In genomic region chr13:21799671-21800070, GRCh38 we compare ENCODE assay signal across 20 cellular contexts.
DNase-seq lines count a peak whose midpoint lies in the region.
"Had no signal": no experiment of that assay in that cellular context is flagged by ENCODE, and none has a peak within 500 bp of the region (broad histone marks: within the 10 kb centered on the region; RNA-seq: fewer than 3 reads in every experiment).

No MANE protein-coding gene starts in this region.

- no peaks in the 10 kb centered on the region for H3K9me3 ChIP-seq in BLaER1
- no peaks in the 10 kb centered on the region for H3K9me3 ChIP-seq in Karpas-422 (ENCODE audit: low read length)
- no peaks in the 10 kb centered on the region for H3K9me3 ChIP-seq in neuronal stem cell (replicated peaks in 1 of 2; ENCODE audit: control insufficient read depth in 2 of 2, insufficient read depth in 1 of 2, low read depth in 1 of 2, low read length in 2 of 2)
- H3K9me3 ChIP-seq: A549, BE2C, Caco-2 had no signal

- no CpG with 5 or more reads among the region's 3 CpGs for WGBS in neuronal stem cell (ENCODE audit: extremely low coverage in 2 of 2, insufficient read length in 2 of 2, insufficient replicate concordance in 1 of 2), 2 donors

- peak overlapping the region; percentile 45; the same call in 1 of the 2 replicates for H3K27ac ChIP-seq in BLaER1
- H3K27ac ChIP-seq in Karpas-422 (ENCODE audit: low read length), result peak overlapping the region; percentile 95
- no peak overlapping the region for H3K27ac ChIP-seq in neuronal stem cell (replicated peaks; ENCODE audit: low read length)
- H3K27ac ChIP-seq: A549, C4-2B, GM23248 had no signal

- DNase-seq in NCI-H345 (lab: John Stamatoyannopoulos, UW) (peak; percentile 2), NCI-H345 treated with DMSO at 0.1 percent for 48 hours (lab: John Stamatoyannopoulos, UW; ENCODE audit: unreplicated experiment) (no peak), Karpas-422 (peak; percentile 91), neuronal stem cell (ENCODE audit: low spot score) (no peak), HUDEP-2 (lab: John Stamatoyannopoulos, UW; ENCODE audit: unreplicated experiment in 76 of 76) (no peak)
- no peak for DNase-seq in activated T-cell treated with anti-CD3 and anti-CD28 coated beads, Interleukin-2, amount 50 U/mL, for 1 hour
- DNase-seq: 8988T; ACHN; AML-193; BE2C; Caco-2; CD4-positive, CD25-positive, alpha-beta regulatory T cell; CD8-positive, alpha-beta T cell; DMS153; DND-41; GM23248; H9 had no signal

- H3K14ac ChIP-seq in neuronal stem cell (ENCODE audit: low read length), result no peak overlapping the region

- H2BK5ac ChIP-seq in neuronal stem cell (ENCODE audit: low read length), result no peak overlapping the region

- H3K4me1 ChIP-seq in BLaER1 (peaks cover 56% of the 10 kb centered on the region), Karpas-422 (ENCODE audit: low read length) (peaks cover 79% of the 10 kb centered on the region), neuronal stem cell (ENCODE audit: control insufficient read depth in 2 of 2, insufficient read depth in 1 of 2, low read depth in 1 of 2, low read length in 2 of 2) (peaks cover 0 to 6% of the 10 kb centered on the region in 2 donors)
- H3K4me1 ChIP-seq: A549, BE2C, Caco-2 had no signal

- no peak overlapping the region for H4K8ac ChIP-seq in neuronal stem cell (ENCODE audit: low read depth, low read length)

- H3K79me1 ChIP-seq in neuronal stem cell (ENCODE audit: low read depth, low read length), result no peaks in the 10 kb centered on the region

- H2AFZ ChIP-seq in Karpas-422 (ENCODE audit: low read length), result peak overlapping the region; percentile 72
- no peak overlapping the region for H2AFZ ChIP-seq in neuronal stem cell (ENCODE audit: low read length)
- H2AFZ ChIP-seq: GM23248 had no signal

- H3K4me3 ChIP-seq in BLaER1, result no peak overlapping the region
- H3K4me3 ChIP-seq in Karpas-422 (ENCODE audit: low read length), result peak overlapping the region; percentile 53
- H3K4me3 ChIP-seq in neuronal stem cell (ENCODE audit: low read length in 2 of 2), result no peak overlapping the region
- H3K4me3 ChIP-seq: A549, GM23248 had no signal

- H3K36me3 ChIP-seq in BLaER1, result no peaks in the 10 kb centered on the region
- no peaks in the 10 kb centered on the region for H3K36me3 ChIP-seq in Karpas-422 (ENCODE audit: insufficient read depth, low read length)
- H3K36me3 ChIP-seq in neuronal stem cell (replicated peaks in 1 of 2; ENCODE audit: control insufficient read depth in 2 of 2, insufficient read depth in 2 of 2, low read length in 2 of 2), result no peaks in the 10 kb centered on the region
- H3K36me3 ChIP-seq: BE2C had no signal

- H3K23ac ChIP-seq in neuronal stem cell (ENCODE audit: low read depth, low read length, poor library complexity), result no peak overlapping the region

- H4K20me1 ChIP-seq in BLaER1 (no peaks in the 10 kb centered on the region), Karpas-422 (ENCODE audit: insufficient read depth, low read depth, low read length) (no peaks in the 10 kb centered on the region)

- no peak overlapping the region for H4K91ac ChIP-seq in neuronal stem cell (ENCODE audit: low read depth, low read length, poor library complexity)

- no peaks in the 10 kb centered on the region for H3K79me2 ChIP-seq in Karpas-422 (ENCODE audit: low read length)

- no peak overlapping the region for H2BK12ac ChIP-seq in neuronal stem cell (ENCODE audit: low read length)

- H3K9me2 ChIP-seq in Karpas-422 (replicated peaks; ENCODE audit: insufficient read depth, low read length), result no peaks in the 10 kb centered on the region

- no peak overlapping the region for H2BK15ac ChIP-seq in neuronal stem cell (ENCODE audit: low read length)

- H3K18ac ChIP-seq in neuronal stem cell (ENCODE audit: low read length), result peak overlapping the region; percentile 1

- no peak overlapping the region for H2AK5ac ChIP-seq in neuronal stem cell (ENCODE audit: low read depth, low read length)

- H3K9ac ChIP-seq in BLaER1, result no peak overlapping the region
- H3K9ac ChIP-seq in Karpas-422 (ENCODE audit: low read length), result peak overlapping the region; percentile 55
- H3K9ac ChIP-seq in neuronal stem cell (ENCODE audit: low read depth, low read length, poor library complexity), result no peak overlapping the region
- H3K9ac ChIP-seq: GM23248 had no signal

- no peak overlapping the region for H2BK120ac ChIP-seq in neuronal stem cell (ENCODE audit: low read depth, low read length)

- H3K4ac ChIP-seq in neuronal stem cell (ENCODE audit: low read length), result no peak overlapping the region

- no peaks in the 10 kb centered on the region for H3K27me3 ChIP-seq in BLaER1
- H3K27me3 ChIP-seq in Karpas-422 (ENCODE audit: low read length), result no peaks in the 10 kb centered on the region
- H3K27me3 ChIP-seq in neuronal stem cell (ENCODE audit: control insufficient read depth in 3 of 3, insufficient read depth in 3 of 3, low read depth in 1 of 3, low read length in 3 of 3), result peaks cover 0 to 5% (median 0%) of the 10 kb centered on the region in 3 experiments
- H3K27me3 ChIP-seq: BE2C had no signal

- H3K4me2 ChIP-seq in BLaER1 (peak overlapping the region; percentile 50), Karpas-422 (ENCODE audit: low read depth, low read length, poor library complexity, severe bottlenecking) (peak overlapping the region; percentile 61), neuronal stem cell (ENCODE audit: insufficient read depth, low read length, poor library complexity, severe bottlenecking) (no peak overlapping the region)
- H3K4me2 ChIP-seq: A549 had no signal

Comparison
In these comparisons a context has a peak if more than half of its experiments do, and no peak if none do; other contexts are left out.
1. DNase-seq: peak in NCI-H345 (single experiment) and Karpas-422 (single experiment); none in NCI-H345 treated with DMSO at 0.1 percent for 48 hours (single experiment), neuronal stem cell (single experiment), HUDEP-2 (0 of 76) and activated T-cell treated with anti-CD3 and anti-CD28 coated beads, Interleukin-2, amount 50 U/mL, for 1 hour (single experiment).